1 cellular context compared by ENCODE assay signal in genomic region chr11:8318536-8318935, GRCh38.
TF ChIP-seq lines count a peak whose summit lies in the region.

No MANE protein-coding gene starts in this region.

TF ChIP-seq in SK-N-SH treated with all-trans-retinoic acid at 6 μM for 48 hours, 23 proteins besides CTCF, POLR2A, EP300 and RAD21 (continued from another document):
- TF ChIP-seq CREB5 (CRISPR knock-in tag; IDR thresholded peaks at IDR 0.05; ENCODE audit: low read depth) = no peak
- no peak for TF ChIP-seq SNAI2 (CRISPR knock-in tag; IDR thresholded peaks at IDR 0.05)
- TF ChIP-seq BACH2 (CRISPR knock-in tag; IDR thresholded peaks at IDR 0.05; ENCODE audit: borderline replicate concordance) = no peak
- TF ChIP-seq ZNF8 (CRISPR knock-in tag; IDR thresholded peaks at IDR 0.05) = no peak
- no peak for TF ChIP-seq CSDC2 (CRISPR knock-in tag; IDR thresholded peaks at IDR 0.05)
